Comparison of ENCODE assay signal across 8 cellular contexts in the genomic region with DNA sequence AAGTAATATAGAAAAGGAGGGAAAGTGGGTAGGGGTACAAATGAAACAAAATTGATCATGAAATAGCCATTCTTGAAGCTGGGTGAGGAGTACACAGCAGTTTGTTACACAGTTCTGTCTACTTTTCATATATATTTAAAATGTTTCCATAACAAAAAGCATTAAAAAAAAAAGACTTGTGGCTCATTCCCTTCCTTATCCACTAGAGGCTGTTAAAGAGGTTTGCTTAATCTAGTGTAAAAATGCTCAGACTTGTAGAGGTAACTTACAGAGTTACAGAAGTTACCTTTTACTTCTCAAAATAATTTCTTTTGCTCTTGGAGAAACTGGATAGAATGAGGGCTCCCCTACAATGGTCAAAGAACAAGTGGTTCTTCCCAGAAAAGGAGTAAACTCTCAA. TPM values are rescaled to one million over a fixed set of nuclear protein-coding genes. Genes with fewer than 3 reads are reported as not detected.
DNase-seq lines count a peak whose midpoint lies in the region; ATAC-seq and TF ChIP-seq lines count a peak whose summit lies in the region.

No MANE protein-coding gene starts in this region.

- H4K20me1 ChIP-seq in OCI-LY7 (ENCODE audit: insufficient read depth, low read length): no peaks in the 10 kb centered on the region

- H3K36me3 ChIP-seq in OCI-LY7 (ENCODE audit: insufficient read depth, low read length): peaks cover 4% of the 10 kb centered on the region; the same call in 1 of the 2 replicates

- no peak overlapping the region; the same call in 1 of the 2 replicates for H2AFZ ChIP-seq in OCI-LY7 (ENCODE audit: low read length)

- BruUV-seq in OCI-LY7 (replicated peaks; lab: Mats Ljungman, UMichigan): no TSS peak

- H3K79me2 ChIP-seq in OCI-LY7 (ENCODE audit: insufficient read depth, low read depth, low read length): peaks cover 12% of the 10 kb centered on the region; the same call in 1 of the 2 replicates

- peaks cover 75% of the 10 kb centered on the region for H3K4me1 Mint-ChIP-seq in central memory CD8-positive, alpha-beta T cell
- no peaks in the 10 kb centered on the region for H3K4me1 Mint-ChIP-seq in WTC11

- DNase-seq in NCI-H2171 treated with DMSO at 0.1 percent for 48 hours (lab: John Stamatoyannopoulos, UW) (peak; percentile 53), NCI-H2171 (lab: John Stamatoyannopoulos, UW) (no peak), OCI-LY7 (ENCODE audit: low spot score) (peak; percentile 55), retinal pigment epithelial cell (ENCODE audit: low read depth) (peak; percentile 2), WTC11 (ENCODE audit: low spot score) (no peak), OCI-M2 (lab: John Stamatoyannopoulos, UW; ENCODE audit: unreplicated experiment) (no peak), omental fat pad (ENCODE audit: low spot score) (no peak)
- DNase-seq in central memory CD8-positive, alpha-beta T cell (ENCODE audit: low spot score in 2 of 2): no peak

- H3K27me3 Mint-ChIP-seq in central memory CD8-positive, alpha-beta T cell: no peaks in the 10 kb centered on the region
- H3K27me3 Mint-ChIP-seq in WTC11 (ENCODE audit: low read depth): no peaks in the 10 kb centered on the region

- H3K4me2 ChIP-seq in OCI-LY7 (ENCODE audit: low read length): peak overlapping the region; percentile 33; the same call in 1 of the 2 replicates

- H3K9me2 ChIP-seq in OCI-LY7 (ENCODE audit: insufficient read depth, low read length): no peaks in the 10 kb centered on the region

- H3K4me3 ChIP-seq in OCI-LY7 (ENCODE audit: low read depth, low read length, poor library complexity, severe bottlenecking): no peak overlapping the region
- H3K4me3 ChIP-seq in retinal pigment epithelial cell (ENCODE audit: low read length): no peak overlapping the region

- no peaks in the 10 kb centered on the region for H3K9me3 Mint-ChIP-seq in central memory CD8-positive, alpha-beta T cell
- H3K9me3 Mint-ChIP-seq in WTC11: peaks cover under 1% of the 10 kb centered on the region; the same call in 1 of the 2 replicates

- intact Hi-C loops in OCI-LY7 (cut with micrococcal nuclease; ENCODE audit: unreplicated experiment): no loop called here

- POLR2A ChIA-PET in OCI-LY7 (lab: Charles Lee) (interaction anchor here (0.9 to 11.0 kb wide), 2 partner anchors 8 to 27 kb away, joined by 3 to 185 read pairs; a partner anchor contains a TSS), WTC11 (lab: Charles Lee) (no interaction called here)

- CTCF ChIA-PET in OCI-LY7 (lab: Charles Lee; ENCODE audit: unreplicated experiment): interaction anchor here (1.1 kb wide), 1 partner anchor 9 kb away, joined by 3 read pairs; no protein-coding TSS in a partner anchor
- CTCF ChIA-PET in WTC11 (lab: Charles Lee): no interaction called here

- no peak overlapping the region for H3K27ac ChIP-seq in OCI-LY7 (ENCODE audit: low read depth, low read length, poor library complexity, severe bottlenecking)

- peaks cover 79% of the 10 kb centered on the region for H3K4me1 ChIP-seq in OCI-LY7 (ENCODE audit: insufficient read depth, low read length, poor library complexity, severe bottlenecking)

- TF ChIP-seq CTCF in OCI-LY7 (conservative IDR thresholded peaks at IDR 0.05; ENCODE audit: low read length) (peak; percentile 80), retinal pigment epithelial cell (conservative IDR thresholded peaks at IDR 0.05; ENCODE audit: low read depth, low read length) (peak; percentile 67), WTC11 (IDR thresholded peaks at IDR 0.05) (no peak), omental fat pad (IDR thresholded peaks at IDR 0.05) (no peak)

- no peak overlapping the region for H3K4me3 Mint-ChIP-seq in central memory CD8-positive, alpha-beta T cell
- no peak overlapping the region for H3K4me3 Mint-ChIP-seq in WTC11

- peaks cover 25% of the 10 kb centered on the region for H3K36me3 Mint-ChIP-seq in central memory CD8-positive, alpha-beta T cell (ENCODE audit: insufficient read depth)
- no peaks in the 10 kb centered on the region for H3K36me3 Mint-ChIP-seq in WTC11

- ATAC-seq in central memory CD8-positive, alpha-beta T cell (replicated peaks; ENCODE audit: extremely low read depth, poor library complexity, severe bottlenecking): peak; percentile 33
- no peak for ATAC-seq in WTC11
- ATAC-seq in omental fat pad (ENCODE audit: low FRiP score): no peak

- H3K27ac Mint-ChIP-seq in central memory CD8-positive, alpha-beta T cell (ENCODE audit: low read depth): peak overlapping the region; percentile 85
- no peak overlapping the region for H3K27ac Mint-ChIP-seq in WTC11

- no peaks in the 10 kb centered on the region for H3K9me3 ChIP-seq in OCI-LY7 (ENCODE audit: low read length)

TF ChIP-seq in WTC11, 78 proteins besides CTCF, POLR2A, EP300 and RAD21:
- TF ChIP-seq, protein P1, sequence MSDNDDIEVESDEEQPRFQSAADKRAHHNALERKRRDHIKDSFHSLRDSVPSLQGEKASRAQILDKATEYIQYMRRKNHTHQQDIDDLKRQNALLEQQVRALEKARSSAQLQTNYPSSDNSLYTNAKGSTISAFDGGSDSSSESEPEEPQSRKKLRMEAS (CRISPR knock-in tag; IDR thresholded peaks at IDR 0.05): no peak
- TF ChIP-seq ATF1 (CRISPR knock-in tag; IDR thresholded peaks at IDR 0.05): no peak
- TF ChIP-seq ZBTB21 (CRISPR knock-in tag; IDR thresholded peaks at IDR 0.05; ENCODE audit: borderline replicate concordance): no peak
- TF ChIP-seq, protein P2, sequence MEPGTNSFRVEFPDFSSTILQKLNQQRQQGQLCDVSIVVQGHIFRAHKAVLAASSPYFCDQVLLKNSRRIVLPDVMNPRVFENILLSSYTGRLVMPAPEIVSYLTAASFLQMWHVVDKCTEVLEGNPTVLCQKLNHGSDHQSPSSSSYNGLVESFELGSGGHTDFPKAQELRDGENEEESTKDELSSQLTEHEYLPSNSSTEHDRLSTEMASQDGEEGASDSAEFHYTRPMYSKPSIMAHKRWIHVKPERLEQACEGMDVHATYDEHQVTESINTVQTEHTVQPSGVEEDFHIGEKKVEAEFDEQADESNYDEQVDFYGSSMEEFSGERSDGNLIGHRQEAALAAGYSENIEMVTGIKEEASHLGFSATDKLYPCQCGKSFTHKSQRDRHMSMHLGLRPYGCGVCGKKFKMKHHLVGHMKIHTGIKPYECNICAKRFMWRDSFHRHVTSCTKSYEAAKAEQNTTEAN (CRISPR knock-in tag; IDR thresholded peaks at IDR 0.05): no peak
- TF ChIP-seq, protein P3, sequence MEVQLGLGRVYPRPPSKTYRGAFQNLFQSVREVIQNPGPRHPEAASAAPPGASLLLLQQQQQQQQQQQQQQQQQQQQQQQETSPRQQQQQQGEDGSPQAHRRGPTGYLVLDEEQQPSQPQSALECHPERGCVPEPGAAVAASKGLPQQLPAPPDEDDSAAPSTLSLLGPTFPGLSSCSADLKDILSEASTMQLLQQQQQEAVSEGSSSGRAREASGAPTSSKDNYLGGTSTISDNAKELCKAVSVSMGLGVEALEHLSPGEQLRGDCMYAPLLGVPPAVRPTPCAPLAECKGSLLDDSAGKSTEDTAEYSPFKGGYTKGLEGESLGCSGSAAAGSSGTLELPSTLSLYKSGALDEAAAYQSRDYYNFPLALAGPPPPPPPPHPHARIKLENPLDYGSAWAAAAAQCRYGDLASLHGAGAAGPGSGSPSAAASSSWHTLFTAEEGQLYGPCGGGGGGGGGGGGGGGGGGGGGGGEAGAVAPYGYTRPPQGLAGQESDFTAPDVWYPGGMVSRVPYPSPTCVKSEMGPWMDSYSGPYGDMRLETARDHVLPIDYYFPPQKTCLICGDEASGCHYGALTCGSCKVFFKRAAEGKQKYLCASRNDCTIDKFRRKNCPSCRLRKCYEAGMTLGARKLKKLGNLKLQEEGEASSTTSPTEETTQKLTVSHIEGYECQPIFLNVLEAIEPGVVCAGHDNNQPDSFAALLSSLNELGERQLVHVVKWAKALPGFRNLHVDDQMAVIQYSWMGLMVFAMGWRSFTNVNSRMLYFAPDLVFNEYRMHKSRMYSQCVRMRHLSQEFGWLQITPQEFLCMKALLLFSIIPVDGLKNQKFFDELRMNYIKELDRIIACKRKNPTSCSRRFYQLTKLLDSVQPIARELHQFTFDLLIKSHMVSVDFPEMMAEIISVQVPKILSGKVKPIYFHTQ (CRISPR knock-in tag; IDR thresholded peaks at IDR 0.05): no peak
- TF ChIP-seq RORB (CRISPR knock-in tag; IDR thresholded peaks at IDR 0.05): no peak
- no peak for TF ChIP-seq GTF2I (CRISPR knock-in tag; conservative IDR thresholded peaks at IDR 0.05)
- TF ChIP-seq, protein P4, sequence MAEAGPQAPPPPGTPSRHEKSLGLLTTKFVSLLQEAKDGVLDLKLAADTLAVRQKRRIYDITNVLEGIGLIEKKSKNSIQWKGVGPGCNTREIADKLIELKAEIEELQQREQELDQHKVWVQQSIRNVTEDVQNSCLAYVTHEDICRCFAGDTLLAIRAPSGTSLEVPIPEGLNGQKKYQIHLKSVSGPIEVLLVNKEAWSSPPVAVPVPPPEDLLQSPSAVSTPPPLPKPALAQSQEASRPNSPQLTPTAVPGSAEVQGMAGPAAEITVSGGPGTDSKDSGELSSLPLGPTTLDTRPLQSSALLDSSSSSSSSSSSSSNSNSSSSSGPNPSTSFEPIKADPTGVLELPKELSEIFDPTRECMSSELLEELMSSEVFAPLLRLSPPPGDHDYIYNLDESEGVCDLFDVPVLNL (CRISPR knock-in tag; IDR thresholded peaks at IDR 0.05; ENCODE audit: borderline replicate concordance, low read depth): no peak
- TF ChIP-seq, protein P5, sequence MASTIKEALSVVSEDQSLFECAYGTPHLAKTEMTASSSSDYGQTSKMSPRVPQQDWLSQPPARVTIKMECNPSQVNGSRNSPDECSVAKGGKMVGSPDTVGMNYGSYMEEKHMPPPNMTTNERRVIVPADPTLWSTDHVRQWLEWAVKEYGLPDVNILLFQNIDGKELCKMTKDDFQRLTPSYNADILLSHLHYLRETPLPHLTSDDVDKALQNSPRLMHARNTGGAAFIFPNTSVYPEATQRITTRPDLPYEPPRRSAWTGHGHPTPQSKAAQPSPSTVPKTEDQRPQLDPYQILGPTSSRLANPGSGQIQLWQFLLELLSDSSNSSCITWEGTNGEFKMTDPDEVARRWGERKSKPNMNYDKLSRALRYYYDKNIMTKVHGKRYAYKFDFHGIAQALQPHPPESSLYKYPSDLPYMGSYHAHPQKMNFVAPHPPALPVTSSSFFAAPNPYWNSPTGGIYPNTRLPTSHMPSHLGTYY (CRISPR knock-in tag; IDR thresholded peaks at IDR 0.05): no peak

RNA-seq across cellular contexts. Expression of a gene that starts 8.1 kb away (rescaled TPM):
- total RNA-seq in OCI-LY7 (2014; rRNA removed; shearing (Covaris generic)): 22.7 and 27.1 TPM in 2 replicates
- 183 and 192 TPM in 2 replicates for total RNA-seq in OCI-LY7 (2022)
- total RNA-seq in WTC11 (2021): 6.4 to 6.7 TPM (median 6.4 TPM) in 3 replicates
- 10 to 100 TPM; 20.9 to 60.1 (median 43.3) TPM for total RNA-seq in omental fat pad

Comparison
In these comparisons a context has a peak if more than half of its experiments do, and no peak if none do; other contexts are left out.
1. DNase-seq: peak in NCI-H2171 treated with DMSO at 0.1 percent for 48 hours (single experiment), OCI-LY7 (single experiment) and retinal pigment epithelial cell (single experiment); none in NCI-H2171 (single experiment), central memory CD8-positive, alpha-beta T cell (0 of 2), WTC11 (single experiment), OCI-M2 (single experiment) and omental fat pad (single experiment).
2. CTCF ChIP-seq: peak in OCI-LY7 (single experiment) and retinal pigment epithelial cell (single experiment); none in WTC11 (single experiment) and omental fat pad (0 of 3).